ENCODE assay signal across 10 cellular contexts in genomic region chr11:28343304-28344233, GRCh38.
DNase-seq lines count a peak whose midpoint lies in the region; ATAC-seq and TF ChIP-seq lines count a peak whose summit lies in the region.
"Had no signal": no experiment of that assay in that cellular context is flagged by ENCODE, and none has a peak within 500 bp of the region (broad histone marks: within the 10 kb centered on the region; RNA-seq: fewer than 3 reads in every experiment).

No MANE protein-coding gene starts in this region.

- H4K20me1 ChIP-seq in PC-3 (ENCODE audit: low read length): no peaks in the 10 kb centered on the region

- H3K36me3 ChIP-seq in PC-3 (ENCODE audit: low read depth, low read length): no peaks in the 10 kb centered on the region
- H3K36me3 ChIP-seq in Peyer's patch: no peaks in the 10 kb centered on the region
- H3K36me3 ChIP-seq: HAP-1 had no signal

- H2AFZ ChIP-seq in PC-3 (ENCODE audit: low read length): peak overlapping the region; percentile 55

- H3K9ac ChIP-seq in PC-3 (ENCODE audit: low read length): peak overlapping the region; percentile 30

- ATAC-seq in GM18868 (IDR thresholded peaks at IDR 0.05; ENCODE audit: unreplicated experiment) (peak; percentile 51), PC-3 (peak; percentile 95), HG02678 (IDR thresholded peaks at IDR 0.05; ENCODE audit: unreplicated experiment) (no peak)

- no peaks in the 10 kb centered on the region for H3F3A ChIP-seq in PC-3 (ENCODE audit: low read length, unreplicated experiment)

- peak overlapping the region; percentile 33; the same call in 1 of the 2 replicates for H3K4me2 ChIP-seq in PC-3 (ENCODE audit: low read length)

- intact Hi-C loops in PC-3 (cut with micrococcal nuclease): no loop called here
- intact Hi-C loops in lower leg skin (cut with DNase I; ENCODE audit: low total_unique reads): no loop called here

- H3K27ac ChIP-seq in PC-3 (ENCODE audit: low read length) (peak overlapping the region; percentile 71), Peyer's patch (no peak overlapping the region)

- peak; percentile 77 for DNase-seq in PC-3
- DNase-seq in epithelial cell of proximal tubule (ENCODE audit: low read depth): peak; percentile 20
- DNase-seq in pulmonary artery endothelial cell (ENCODE audit: low read depth, low spot score): peak; percentile 35
- DNase-seq in lower leg skin (ENCODE audit: low spot score in 2 of 2): no peak
- DNase-seq in medulla oblongata (ENCODE audit: extremely low spot score): no peak
- DNase-seq in Peyer's patch: no peak
- DNase-seq: NCI-H187 had no signal

- H3K27me3 ChIP-seq in PC-3 (ENCODE audit: low read length) (no peaks in the 10 kb centered on the region), Peyer's patch (no peaks in the 10 kb centered on the region)

- H3K9me3 ChIP-seq in PC-3 (ENCODE audit: low read length) (peaks cover 15% of the 10 kb centered on the region; the same call in 1 of the 2 replicates), Peyer's patch (peaks cover 0 to 6% (median 0%) of the 10 kb centered on the region in 4 donors)

- POLR2A ChIA-PET in PC-3 (lab: Charles Lee; ENCODE audit: unreplicated experiment): interaction anchor here (0.6 to 0.7 kb wide), 2 partner anchors 352 to 1103 kb away, joined by 3 to 13 read pairs; no protein-coding TSS in a partner anchor

- TF ChIP-seq CTCF in PC-3 (conservative IDR thresholded peaks at IDR 0.05; ENCODE audit: low read depth, low read length) (no peak), epithelial cell of proximal tubule (conservative IDR thresholded peaks at IDR 0.05; ENCODE audit: low read depth, low read length) (no peak), lower leg skin (IDR thresholded peaks at IDR 0.05) (no peak), Peyer's patch (IDR thresholded peaks at IDR 0.05) (no peak)

- 53 to 60% methylated on average over 5 of the region's 5 CpGs for WGBS in lower leg skin, 2 donors

- CTCF ChIA-PET in PC-3 (lab: Charles Lee): interaction anchor here (0.6 to 0.7 kb wide), 2 partner anchors 21 to 1045 kb away, joined by 3 to 4 read pairs; no protein-coding TSS in a partner anchor

- no peak for TF ChIP-seq POLR2A in lower leg skin (IDR thresholded peaks at IDR 0.05)
- no peak for TF ChIP-seq POLR2A in Peyer's patch (IDR thresholded peaks at IDR 0.05)

- H3K4me3 ChIP-seq in PC-3 (ENCODE audit: low read length) (no peak overlapping the region), epithelial cell of proximal tubule (ENCODE audit: low read depth, low read length) (no peak overlapping the region), lower leg skin (ENCODE audit: low read depth, poor library complexity, severe bottlenecking) (no peak overlapping the region), Peyer's patch (no peak overlapping the region)
- H3K4me3 ChIP-seq: HAP-1 had no signal

- no peaks in the 10 kb centered on the region for H3K79me2 ChIP-seq in PC-3 (ENCODE audit: low read length)

- H3K9me2 ChIP-seq in PC-3 (replicated peaks; ENCODE audit: low read length): no peaks in the 10 kb centered on the region

- BruUV-seq in PC-3 (replicated peaks; lab: Mats Ljungman, UMichigan): no TSS peak

- H3K4me1 ChIP-seq in PC-3 (ENCODE audit: insufficient read depth, low read length) (peaks cover 31% of the 10 kb centered on the region), Peyer's patch (no peaks in the 10 kb centered on the region)
- H3K4me1 ChIP-seq: HAP-1 had no signal

Comparison
In these comparisons a context has a peak if more than half of its experiments do, and no peak if none do; other contexts are left out.
1. DNase-seq: peak in PC-3 (single experiment), epithelial cell of proximal tubule (single experiment) and pulmonary artery endothelial cell (single experiment); none in lower leg skin (0 of 2), medulla oblongata (single experiment) and Peyer's patch (0 of 3).